ENCODE assay signal across 7 cellular contexts in genomic region chr7:156543699-156544098, GRCh38.
"Had no signal": no experiment of that assay in that cellular context is flagged by ENCODE, and none has a peak within 500 bp of the region (broad histone marks: within the 10 kb centered on the region; RNA-seq: fewer than 3 reads in every experiment).

No MANE protein-coding gene starts in this region.

- H3K27ac Mint-ChIP-seq: GM23338, H9 had no signal

- ATAC-seq: GM23338 had no signal

- H3K9me3 Mint-ChIP-seq: GM23338, H9 had no signal

- DNase-seq: H9, HCEC 1CT, IMR-90 had no signal

- H3K4me3 Mint-ChIP-seq: GM23338, H9 had no signal

- FAIRE-seq: H1, H54, HTR-8/SVneo had no signal

- H3K4me2 ChIP-seq: GM23338 had no signal

- H2AFZ ChIP-seq: GM23338 had no signal

- H3K4me3 ChIP-seq: GM23338 had no signal
